1 cellular context compared by ENCODE assay signal in the genomic region with DNA sequence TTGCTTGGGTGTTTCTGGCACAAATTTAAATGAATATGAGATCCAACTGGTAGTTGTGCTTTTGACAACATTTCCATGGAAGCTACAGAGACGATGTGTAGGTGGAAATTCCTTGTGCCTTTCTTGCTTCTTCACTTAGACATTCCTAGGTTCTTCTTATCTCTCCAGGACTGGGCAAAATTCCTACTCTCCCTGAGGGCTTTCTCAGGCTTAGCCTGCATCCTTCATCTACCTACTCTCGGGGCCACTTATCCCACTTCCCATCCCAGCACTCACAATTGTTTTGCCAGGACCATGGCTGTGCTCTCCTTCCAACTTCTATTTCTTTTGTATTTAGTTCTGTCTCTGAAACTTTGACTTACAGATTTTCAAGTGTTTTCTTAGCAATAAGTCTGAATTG.
TF ChIP-seq lines count a peak whose summit lies in the region.

No MANE protein-coding gene starts in this region.

TF ChIP-seq in GM23338, 12 proteins besides CTCF, POLR2A, EP300 and RAD21:
- TF ChIP-seq, protein P1, sequence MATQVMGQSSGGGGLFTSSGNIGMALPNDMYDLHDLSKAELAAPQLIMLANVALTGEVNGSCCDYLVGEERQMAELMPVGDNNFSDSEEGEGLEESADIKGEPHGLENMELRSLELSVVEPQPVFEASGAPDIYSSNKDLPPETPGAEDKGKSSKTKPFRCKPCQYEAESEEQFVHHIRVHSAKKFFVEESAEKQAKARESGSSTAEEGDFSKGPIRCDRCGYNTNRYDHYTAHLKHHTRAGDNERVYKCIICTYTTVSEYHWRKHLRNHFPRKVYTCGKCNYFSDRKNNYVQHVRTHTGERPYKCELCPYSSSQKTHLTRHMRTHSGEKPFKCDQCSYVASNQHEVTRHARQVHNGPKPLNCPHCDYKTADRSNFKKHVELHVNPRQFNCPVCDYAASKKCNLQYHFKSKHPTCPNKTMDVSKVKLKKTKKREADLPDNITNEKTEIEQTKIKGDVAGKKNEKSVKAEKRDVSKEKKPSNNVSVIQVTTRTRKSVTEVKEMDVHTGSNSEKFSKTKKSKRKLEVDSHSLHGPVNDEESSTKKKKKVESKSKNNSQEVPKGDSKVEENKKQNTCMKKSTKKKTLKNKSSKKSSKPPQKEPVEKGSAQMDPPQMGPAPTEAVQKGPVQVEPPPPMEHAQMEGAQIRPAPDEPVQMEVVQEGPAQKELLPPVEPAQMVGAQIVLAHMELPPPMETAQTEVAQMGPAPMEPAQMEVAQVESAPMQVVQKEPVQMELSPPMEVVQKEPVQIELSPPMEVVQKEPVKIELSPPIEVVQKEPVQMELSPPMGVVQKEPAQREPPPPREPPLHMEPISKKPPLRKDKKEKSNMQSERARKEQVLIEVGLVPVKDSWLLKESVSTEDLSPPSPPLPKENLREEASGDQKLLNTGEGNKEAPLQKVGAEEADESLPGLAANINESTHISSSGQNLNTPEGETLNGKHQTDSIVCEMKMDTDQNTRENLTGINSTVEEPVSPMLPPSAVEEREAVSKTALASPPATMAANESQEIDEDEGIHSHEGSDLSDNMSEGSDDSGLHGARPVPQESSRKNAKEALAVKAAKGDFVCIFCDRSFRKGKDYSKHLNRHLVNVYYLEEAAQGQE (IDR thresholded peaks at IDR 0.05; ENCODE audit: unreplicated experiment): no peak
- no peak for TF ChIP-seq STAT1 (IDR thresholded peaks at IDR 0.05; ENCODE audit: unreplicated experiment)
- TF ChIP-seq ZNF331 (CRISPR knock-in tag; IDR thresholded peaks at IDR 0.05; ENCODE audit: low read depth): no peak
- TF ChIP-seq JUNB (IDR thresholded peaks at IDR 0.05; ENCODE audit: unreplicated experiment): no peak
- TF ChIP-seq, protein P2, sequence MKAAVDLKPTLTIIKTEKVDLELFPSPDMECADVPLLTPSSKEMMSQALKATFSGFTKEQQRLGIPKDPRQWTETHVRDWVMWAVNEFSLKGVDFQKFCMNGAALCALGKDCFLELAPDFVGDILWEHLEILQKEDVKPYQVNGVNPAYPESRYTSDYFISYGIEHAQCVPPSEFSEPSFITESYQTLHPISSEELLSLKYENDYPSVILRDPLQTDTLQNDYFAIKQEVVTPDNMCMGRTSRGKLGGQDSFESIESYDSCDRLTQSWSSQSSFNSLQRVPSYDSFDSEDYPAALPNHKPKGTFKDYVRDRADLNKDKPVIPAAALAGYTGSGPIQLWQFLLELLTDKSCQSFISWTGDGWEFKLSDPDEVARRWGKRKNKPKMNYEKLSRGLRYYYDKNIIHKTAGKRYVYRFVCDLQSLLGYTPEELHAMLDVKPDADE (IDR thresholded peaks at IDR 0.05): no peak
- no peak for TF ChIP-seq ZNF114 (CRISPR knock-in tag; IDR thresholded peaks at IDR 0.05)
- TF ChIP-seq EZH2 (IDR thresholded peaks at IDR 0.05; ENCODE audit: low read depth, unreplicated experiment): no peak
- no peak for TF ChIP-seq CREB1 (CRISPR knock-in tag; IDR thresholded peaks at IDR 0.05; ENCODE audit: low read depth)
- TF ChIP-seq, protein P3, sequence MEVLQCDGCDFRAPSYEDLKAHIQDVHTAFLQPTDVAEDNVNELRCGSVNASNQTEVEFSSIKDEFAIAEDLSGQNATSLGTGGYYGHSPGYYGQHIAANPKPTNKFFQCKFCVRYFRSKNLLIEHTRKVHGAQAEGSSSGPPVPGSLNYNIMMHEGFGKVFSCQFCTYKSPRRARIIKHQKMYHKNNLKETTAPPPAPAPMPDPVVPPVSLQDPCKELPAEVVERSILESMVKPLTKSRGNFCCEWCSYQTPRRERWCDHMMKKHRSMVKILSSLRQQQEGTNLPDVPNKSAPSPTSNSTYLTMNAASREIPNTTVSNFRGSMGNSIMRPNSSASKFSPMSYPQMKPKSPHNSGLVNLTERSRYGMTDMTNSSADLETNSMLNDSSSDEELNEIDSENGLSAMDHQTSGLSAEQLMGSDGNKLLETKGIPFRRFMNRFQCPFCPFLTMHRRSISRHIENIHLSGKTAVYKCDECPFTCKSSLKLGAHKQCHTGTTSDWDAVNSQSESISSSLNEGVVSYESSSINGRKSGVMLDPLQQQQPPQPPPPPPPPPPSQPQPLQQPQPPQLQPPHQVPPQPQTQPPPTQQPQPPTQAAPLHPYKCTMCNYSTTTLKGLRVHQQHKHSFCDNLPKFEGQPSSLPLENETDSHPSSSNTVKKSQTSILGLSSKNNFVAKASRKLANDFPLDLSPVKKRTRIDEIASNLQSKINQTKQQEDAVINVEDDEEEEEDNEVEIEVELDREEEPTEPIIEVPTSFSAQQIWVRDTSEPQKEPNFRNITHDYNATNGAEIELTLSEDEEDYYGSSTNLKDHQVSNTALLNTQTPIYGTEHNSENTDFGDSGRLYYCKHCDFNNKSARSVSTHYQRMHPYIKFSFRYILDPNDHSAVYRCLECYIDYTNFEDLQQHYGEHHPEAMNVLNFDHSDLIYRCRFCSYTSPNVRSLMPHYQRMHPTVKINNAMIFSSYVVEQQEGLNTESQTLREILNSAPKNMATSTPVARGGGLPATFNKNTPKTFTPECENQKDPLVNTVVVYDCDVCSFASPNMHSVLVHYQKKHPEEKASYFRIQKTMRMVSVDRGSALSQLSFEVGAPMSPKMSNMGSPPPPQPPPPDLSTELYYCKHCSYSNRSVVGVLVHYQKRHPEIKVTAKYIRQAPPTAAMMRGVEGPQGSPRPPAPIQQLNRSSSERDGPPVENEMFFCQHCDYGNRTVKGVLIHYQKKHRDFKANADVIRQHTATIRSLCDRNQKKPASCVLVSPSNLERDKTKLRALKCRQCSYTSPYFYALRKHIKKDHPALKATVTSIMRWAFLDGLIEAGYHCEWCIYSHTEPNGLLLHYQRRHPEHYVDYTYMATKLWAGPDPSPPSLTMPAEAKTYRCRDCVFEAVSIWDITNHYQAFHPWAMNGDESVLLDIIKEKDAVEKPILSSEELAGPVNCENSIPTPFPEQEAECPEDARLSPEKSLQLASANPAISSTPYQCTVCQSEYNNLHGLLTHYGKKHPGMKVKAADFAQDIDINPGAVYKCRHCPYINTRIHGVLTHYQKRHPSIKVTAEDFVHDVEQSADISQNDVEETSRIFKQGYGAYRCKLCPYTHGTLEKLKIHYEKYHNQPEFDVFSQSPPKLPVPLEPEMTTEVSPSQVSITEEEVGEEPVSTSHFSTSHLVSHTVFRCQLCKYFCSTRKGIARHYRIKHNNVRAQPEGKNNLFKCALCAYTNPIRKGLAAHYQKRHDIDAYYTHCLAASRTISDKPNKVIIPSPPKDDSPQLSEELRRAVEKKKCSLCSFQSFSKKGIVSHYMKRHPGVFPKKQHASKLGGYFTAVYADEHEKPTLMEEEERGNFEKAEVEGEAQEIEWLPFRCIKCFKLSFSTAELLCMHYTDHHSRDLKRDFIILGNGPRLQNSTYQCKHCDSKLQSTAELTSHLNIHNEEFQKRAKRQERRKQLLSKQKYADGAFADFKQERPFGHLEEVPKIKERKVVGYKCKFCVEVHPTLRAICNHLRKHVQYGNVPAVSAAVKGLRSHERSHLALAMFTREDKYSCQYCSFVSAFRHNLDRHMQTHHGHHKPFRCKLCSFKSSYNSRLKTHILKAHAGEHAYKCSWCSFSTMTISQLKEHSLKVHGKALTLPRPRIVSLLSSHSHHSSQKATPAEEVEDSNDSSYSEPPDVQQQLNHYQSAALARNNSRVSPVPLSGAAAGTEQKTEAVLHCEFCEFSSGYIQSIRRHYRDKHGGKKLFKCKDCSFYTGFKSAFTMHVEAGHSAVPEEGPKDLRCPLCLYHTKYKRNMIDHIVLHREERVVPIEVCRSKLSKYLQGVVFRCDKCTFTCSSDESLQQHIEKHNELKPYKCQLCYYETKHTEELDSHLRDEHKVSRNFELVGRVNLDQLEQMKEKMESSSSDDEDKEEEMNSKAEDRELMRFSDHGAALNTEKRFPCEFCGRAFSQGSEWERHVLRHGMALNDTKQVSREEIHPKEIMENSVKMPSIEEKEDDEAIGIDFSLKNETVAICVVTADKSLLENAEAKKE (CRISPR knock-in tag; IDR thresholded peaks at IDR 0.05): no peak
- TF ChIP-seq NANOG (IDR thresholded peaks at IDR 0.05; ENCODE audit: borderline replicate concordance): no peak
- TF ChIP-seq EZH2phosphoT487 (IDR thresholded peaks at IDR 0.05; ENCODE audit: unreplicated experiment): no peak
- TF ChIP-seq POLR2AphosphoS5 (IDR thresholded peaks at IDR 0.05; ENCODE audit: low read depth): no peak
